Comparison of ENCODE assay signal across 9 cellular contexts in the genomic region with DNA sequence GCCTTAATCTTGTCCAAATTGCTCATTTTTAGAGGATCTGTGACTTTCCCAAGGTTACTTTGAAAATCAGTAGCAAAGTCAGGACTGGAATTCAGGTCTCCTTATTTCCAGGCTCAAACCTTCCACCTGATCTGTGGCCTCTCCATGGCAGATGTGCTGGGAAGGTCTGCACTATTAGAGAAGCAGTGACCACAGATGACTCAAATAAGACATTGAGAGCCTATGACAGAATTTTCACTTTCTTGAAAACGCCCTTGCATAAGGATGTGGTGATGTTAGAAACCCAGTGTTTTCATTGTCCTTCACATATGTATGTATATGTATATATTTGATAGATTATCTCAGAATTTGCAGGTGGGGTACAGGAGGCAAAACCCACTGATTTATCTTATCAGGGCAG. TPM values are rescaled to one million over a fixed set of nuclear protein-coding genes. Genes with fewer than 3 reads are reported as not detected.
DNase-seq lines count a peak whose midpoint lies in the region; ATAC-seq lines count a peak whose summit lies in the region.
"Had no signal": no experiment of that assay in that cellular context is flagged by ENCODE, and none has a peak within 500 bp of the region (broad histone marks: within the 10 kb centered on the region; RNA-seq: fewer than 3 reads in every experiment).

No MANE protein-coding gene starts in this region.

- H3K4me1 Mint-ChIP-seq in central memory CD8-positive, alpha-beta T cell = no peaks in the 10 kb centered on the region

- no peaks in the 10 kb centered on the region for H3K9me3 Mint-ChIP-seq in central memory CD8-positive, alpha-beta T cell

- DNase-seq in central memory CD8-positive, alpha-beta T cell (ENCODE audit: low spot score in 2 of 2) = no peak
- DNase-seq in T1000 (lab: John Stamatoyannopoulos, UW) (no peak), H4 (ENCODE audit: low spot score) (no peak), activated T-cell treated with anti-CD3 and anti-CD28 coated beads for 4 hours (no peak), NCI-H526 (lab: John Stamatoyannopoulos, UW) (no peak)
- DNase-seq: NCI-H2081 had no signal

- no peak overlapping the region for H3K4me3 Mint-ChIP-seq in central memory CD8-positive, alpha-beta T cell

- H3K27ac Mint-ChIP-seq in central memory CD8-positive, alpha-beta T cell (ENCODE audit: low read depth) = no peak overlapping the region

- peaks cover 7% of the 10 kb centered on the region for H3K36me3 Mint-ChIP-seq in central memory CD8-positive, alpha-beta T cell (ENCODE audit: insufficient read depth)

- ATAC-seq in GM18873 (IDR thresholded peaks at IDR 0.05; ENCODE audit: low FRiP score, unreplicated experiment) = peak; percentile 85
- ATAC-seq in GM21423 (IDR thresholded peaks at IDR 0.05; ENCODE audit: unreplicated experiment) = peak; percentile 87
- peak; percentile 93 for ATAC-seq in HG03103 (IDR thresholded peaks at IDR 0.05; ENCODE audit: low read depth, unreplicated experiment)
- ATAC-seq in central memory CD8-positive, alpha-beta T cell (replicated peaks; ENCODE audit: extremely low read depth, poor library complexity, severe bottlenecking) = peak; percentile 58

- no peaks in the 10 kb centered on the region for H3K27me3 Mint-ChIP-seq in central memory CD8-positive, alpha-beta T cell

RNA-seq across cellular contexts. Expression of gene TTC39A, which starts 45.3 kb away (rescaled TPM):
- total RNA-seq in H4 (2014; rRNA removed; shearing (Covaris generic)) = 0.83 and 3.5 TPM in 2 replicates

RNA-seq across cellular contexts. Expression of gene RNF11, which starts 49.0 kb away (rescaled TPM):
- 115 and 123 TPM in 2 replicates for total RNA-seq in H4 (2014; rRNA removed; shearing (Covaris generic))
